18 cellular contexts compared by ENCODE assay signal in the genomic region with DNA sequence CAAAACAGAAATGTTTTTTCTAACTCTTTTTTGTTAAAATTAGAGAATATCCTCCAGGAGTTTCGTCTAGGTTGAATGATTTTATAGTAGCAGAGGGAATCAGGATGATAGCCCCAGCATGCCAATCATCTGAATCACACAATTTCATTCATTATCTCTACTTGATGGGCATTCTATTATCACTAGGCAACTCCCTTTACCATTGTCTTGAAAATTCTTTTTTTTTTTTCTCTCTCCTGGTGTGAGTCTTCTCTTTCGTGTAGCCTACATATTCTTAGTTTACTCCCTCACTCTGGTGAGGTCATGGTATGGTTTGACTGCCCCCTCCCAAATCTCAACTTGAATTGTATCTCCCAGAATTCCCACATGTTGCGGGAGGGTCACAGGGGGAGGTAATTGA.
DNase-seq lines count a peak whose midpoint lies in the region; ATAC-seq and TF ChIP-seq lines count a peak whose summit lies in the region.
"Had no signal": no experiment of that assay in that cellular context is flagged by ENCODE, and none has a peak within 500 bp of the region (broad histone marks: within the 10 kb centered on the region; RNA-seq: fewer than 3 reads in every experiment).

No MANE protein-coding gene starts in this region.

- no peaks in the 10 kb centered on the region for H3K27me3 ChIP-seq in neutrophil
- H3K27me3 ChIP-seq in gastroesophageal sphincter, result no peaks in the 10 kb centered on the region
- H3K27me3 ChIP-seq: BLaER1 had no signal

- intact Hi-C loops in dendritic cell treated with granulocyte-macrophage colony-stimulating factor and Interleukin-4, amounts not matched to agents 40 ng/mL and 50 ng/mL, for 4 days (cut with micrococcal nuclease), result no loop called here

- H3K9me3 Mint-ChIP-seq in dendritic cell treated with granulocyte-macrophage colony-stimulating factor and Interleukin-4, amounts not matched to agents 40 ng/mL and 50 ng/mL, for 4 days, result peaks cover 16% of the 10 kb centered on the region
- H3K9me3 Mint-ChIP-seq: CD8-positive, alpha-beta T cell had no signal

- in situ Hi-C loops in Caki2 (cut with HindIII; ENCODE audit: low pct_unique_long_range_greater_than_20kb, low sequenced_read_pairs), result no loop called here

- no peak for TF ChIP-seq CTCF in neutrophil (IDR thresholded peaks at IDR 0.05)
- TF ChIP-seq CTCF in gastroesophageal sphincter (IDR thresholded peaks at IDR 0.05), result no peak

- H3K27ac ChIP-seq in neutrophil (peak overlapping the region; percentile 65), gastroesophageal sphincter (no peak overlapping the region)
- H3K27ac ChIP-seq: A549, BLaER1, GM23248 had no signal

- H3K4me3 Mint-ChIP-seq in dendritic cell treated with granulocyte-macrophage colony-stimulating factor and Interleukin-4, amounts not matched to agents 40 ng/mL and 50 ng/mL, for 4 days, result no peak overlapping the region
- H3K4me3 Mint-ChIP-seq: CD8-positive, alpha-beta T cell; IgD-negative memory B cell had no signal

- no peak for ATAC-seq in gastroesophageal sphincter
- ATAC-seq: A549; CD8-positive, alpha-beta T cell; GM12878; HepG2 had no signal

- H3K4me1 ChIP-seq in neutrophil (ENCODE audit: control insufficient read depth in 1 of 2, insufficient read depth in 1 of 2, low read depth in 1 of 2, low read length in 1 of 2), result peaks cover 53 to 54% of the 10 kb centered on the region in 2 experiments
- no peaks in the 10 kb centered on the region for H3K4me1 ChIP-seq in gastroesophageal sphincter
- H3K4me1 ChIP-seq: A549, HAP-1 had no signal

- TF ChIP-seq POLR2A in gastroesophageal sphincter (IDR thresholded peaks at IDR 0.05), result no peak

- H3K9me3 ChIP-seq in neutrophil (no peaks in the 10 kb centered on the region), gastroesophageal sphincter (no peaks in the 10 kb centered on the region)
- H3K9me3 ChIP-seq: A549, HAP-1 had no signal

- H3K36me3 ChIP-seq in neutrophil (no peaks in the 10 kb centered on the region), gastroesophageal sphincter (no peaks in the 10 kb centered on the region)
- H3K36me3 ChIP-seq: HAP-1 had no signal

- H3K4me1 Mint-ChIP-seq in dendritic cell treated with granulocyte-macrophage colony-stimulating factor and Interleukin-4, amounts not matched to agents 40 ng/mL and 50 ng/mL, for 4 days (ENCODE audit: low read depth), result peaks cover 29% of the 10 kb centered on the region

- peak; percentile 16 for DNase-seq in Caki2 (ENCODE audit: low read depth)
- no peak for DNase-seq in GM19240 (ENCODE audit: insufficient read length, low spot score)
- no peak for DNase-seq in NCI-H345 (lab: John Stamatoyannopoulos, UW)
- DNase-seq: CD8-positive, alpha-beta T cell; DMS 273 treated with DMSO at 0.1 percent for 48 hours; DMS53; DND-41; EL; GM23248 had no signal

- H3K27me3 Mint-ChIP-seq in dendritic cell treated with granulocyte-macrophage colony-stimulating factor and Interleukin-4, amounts not matched to agents 40 ng/mL and 50 ng/mL, for 4 days, result no peaks in the 10 kb centered on the region

- 70 to 83% methylated on average over 1 to 3 of the region's 3 CpGs for WGBS in gastroesophageal sphincter (ENCODE audit: low coverage in 1 of 2), 2 donors

- TF ChIP-seq EP300 in gastroesophageal sphincter (IDR thresholded peaks at IDR 0.05), result no peak

- H3K4me3 ChIP-seq in neutrophil (ENCODE audit: low read depth in 1 of 2, low read length in 1 of 2) (no peak overlapping the region), gastroesophageal sphincter (no peak overlapping the region)
- H3K4me3 ChIP-seq: A549, BLaER1, GM12878, GM23248, HAP-1 had no signal

- H3K27ac Mint-ChIP-seq in dendritic cell treated with granulocyte-macrophage colony-stimulating factor and Interleukin-4, amounts not matched to agents 40 ng/mL and 50 ng/mL, for 4 days, result peak overlapping the region; percentile 23
- H3K27ac Mint-ChIP-seq: CD8-positive, alpha-beta T cell; IgD-negative memory B cell had no signal

- peaks cover 11% of the 10 kb centered on the region for H3K36me3 Mint-ChIP-seq in dendritic cell treated with granulocyte-macrophage colony-stimulating factor and Interleukin-4, amounts not matched to agents 40 ng/mL and 50 ng/mL, for 4 days (ENCODE audit: low read depth)
- H3K36me3 Mint-ChIP-seq: IgD-negative memory B cell had no signal
